In genomic region chr9:110040788-110041187, GRCh38 we compare ENCODE assay signal across 13 cellular contexts.
DNase-seq lines count a peak whose midpoint lies in the region; ATAC-seq, FAIRE-seq and TF ChIP-seq lines count a peak whose summit lies in the region.
"Had no signal": no experiment of that assay in that cellular context is flagged by ENCODE, and none has a peak within 500 bp of the region (broad histone marks: within the 10 kb centered on the region; RNA-seq: fewer than 3 reads in every experiment).

No MANE protein-coding gene starts in this region.

- CTCF ChIA-PET in endothelial cell of umbilical vein (lab: Charles Lee): no interaction called here

- no peak overlapping the region for H3K4me3 ChIP-seq in endothelial cell of umbilical vein (replicated peaks in 1 of 3; ENCODE audit: insufficient read depth in 1 of 3, low read depth in 1 of 3, low read length in 3 of 3)
- H3K4me3 ChIP-seq in kidney (ENCODE audit: low read length in 2 of 2): no peak overlapping the region
- no peak overlapping the region for H3K4me3 ChIP-seq in tibial artery
- no peak overlapping the region for H3K4me3 ChIP-seq in aorta (ENCODE audit: low read length in 2 of 2)

- H3K4me2 ChIP-seq in endothelial cell of umbilical vein (ENCODE audit: insufficient read depth, low read length): peak overlapping the region; percentile 14

- intact Hi-C loops in endothelial cell of umbilical vein (cut with micrococcal nuclease): loop anchor here (1.0 kb wide), 1 partner anchor 8 kb away; no protein-coding TSS in a partner anchor
- intact Hi-C loops in kidney (cut with DNase I): no loop called here
- intact Hi-C loops in tibial artery (cut with DNase I; ENCODE audit: low total_unique reads): loop anchor here (10.0 kb wide), 1 partner anchor 94 kb away; no protein-coding TSS in a partner anchor
- intact Hi-C loops in aorta (cut with DNase I): loop anchor here in 1 of 2 donors (10.0 kb wide), 1 partner anchor 136 kb away; no protein-coding TSS in a partner anchor

- peak; percentile 69 for DNase-seq in LHCN-M2 (ENCODE audit: low read depth)
- no peak for DNase-seq in endothelial cell of umbilical vein (ENCODE audit: low read depth, low spot score)
- no peak for DNase-seq in kidney
- DNase-seq in tibial artery: no peak
- no peak for DNase-seq in caudate nucleus (lab: John Stamatoyannopoulos, UW)
- DNase-seq in Kasumi-1 (lab: John Stamatoyannopoulos, UW): no peak
- no peak for DNase-seq in LoVo (ENCODE audit: low spot score)
- DNase-seq in aorta: no peak
- DNase-seq: activated CD8-positive, alpha-beta memory T cell treated with anti-CD3 and anti-CD28 coated beads, Interleukin-2, amount 10 ng/mL, durations not matched to agents 7 days and 5 days; hypothalamus; midbrain; NCI-H146; NCI-H774 had no signal

- no peaks in the 10 kb centered on the region for H3K79me2 ChIP-seq in endothelial cell of umbilical vein (ENCODE audit: control insufficient read depth, insufficient read depth, low read length)

- POLR2A ChIA-PET in endothelial cell of umbilical vein (lab: Charles Lee): interaction anchor here (0.6 kb wide), 1 partner anchor 124 kb away, joined by 10 read pairs; no protein-coding TSS in a partner anchor

- no TSS peak for BruUV-seq in endothelial cell of umbilical vein (replicated peaks; lab: Mats Ljungman, UMichigan)

- H3K27ac ChIP-seq in endothelial cell of umbilical vein (ENCODE audit: insufficient read depth, low read depth, low read length): peak overlapping the region; percentile 8
- peak overlapping the region; percentile 49 to 53 for H3K27ac ChIP-seq in kidney (ENCODE audit: low read depth in 2 of 2, low read length in 2 of 2)
- H3K27ac ChIP-seq in tibial artery: peak overlapping the region; percentile 55 to 69
- H3K27ac ChIP-seq in caudate nucleus (ENCODE audit: low read depth, low read length): no peak overlapping the region
- peak overlapping the region in 1 of 2 donors; percentile 76 for H3K27ac ChIP-seq in aorta (ENCODE audit: low read depth in 1 of 2, low read length in 2 of 2)

- H3K9me1 ChIP-seq in endothelial cell of umbilical vein (replicated peaks; ENCODE audit: control insufficient read depth, extremely low read depth, insufficient read depth, low read length): no peaks in the 10 kb centered on the region

- H3K9ac ChIP-seq in endothelial cell of umbilical vein (replicated peaks; ENCODE audit: extremely low read depth, insufficient read depth, low read length) (no peak overlapping the region), kidney (ENCODE audit: low read length in 2 of 2) (no peak overlapping the region)

- H4K20me1 ChIP-seq in endothelial cell of umbilical vein (replicated peaks; ENCODE audit: control insufficient read depth, extremely low read depth, insufficient read depth, low read length): no peaks in the 10 kb centered on the region

- H3K36me3 ChIP-seq in endothelial cell of umbilical vein (ENCODE audit: control insufficient read depth in 2 of 2, extremely low read depth in 1 of 2, insufficient read depth in 2 of 2, low read length in 2 of 2) (no peaks in the 10 kb centered on the region), kidney (ENCODE audit: control insufficient read depth in 1 of 2, insufficient read depth in 2 of 2, low read length in 2 of 2) (no peaks in the 10 kb centered on the region), tibial artery (no peaks in the 10 kb centered on the region), aorta (ENCODE audit: control insufficient read depth in 1 of 2, insufficient read depth in 2 of 2, low read length in 1 of 2) (no peaks in the 10 kb centered on the region)

- no peak for ATAC-seq in aorta (ENCODE audit: low FRiP score)
- ATAC-seq: activated CD8-positive, alpha-beta memory T cell treated with anti-CD3 and anti-CD28 coated beads, Interleukin-2, amount 10 ng/mL, durations not matched to agents 7 days and 5 days had no signal

- no peak overlapping the region for H2AFZ ChIP-seq in endothelial cell of umbilical vein (ENCODE audit: low read depth, low read length)

- dilution Hi-C loops in endothelial cell of umbilical vein (cut with MboI; ENCODE audit: extremely low pct_ligation_motif_present, low sequenced_read_pairs): no loop called here

- no peak for TF ChIP-seq POLR2A in endothelial cell of umbilical vein (IDR thresholded peaks at IDR 0.05; ENCODE audit: low read depth, low read length)

- TF ChIP-seq CTCF in endothelial cell of umbilical vein (IDR thresholded peaks at IDR 0.05; ENCODE audit: extremely low read depth in 1 of 2, insufficient read depth in 1 of 2, low read depth in 1 of 2, low read length in 2 of 2) (no peak), kidney (IDR thresholded peaks at IDR 0.05; ENCODE audit: borderline replicate concordance, extremely low read depth, insufficient read depth) (no peak), tibial artery (IDR thresholded peaks at IDR 0.05) (no peak)

- FAIRE-seq in endothelial cell of umbilical vein (lab: Jason Lieb, UNC): no peak
- peak; percentile 66 for FAIRE-seq in kidney (lab: Jason Lieb, UNC)

- H3K27me3 ChIP-seq in endothelial cell of umbilical vein (ENCODE audit: control insufficient read depth in 2 of 2, insufficient read depth in 2 of 2, low read length in 2 of 2) (no peaks in the 10 kb centered on the region), tibial artery (no peaks in the 10 kb centered on the region), aorta (ENCODE audit: control insufficient read depth in 1 of 2, insufficient read depth in 2 of 2, low read length in 1 of 2) (no peaks in the 10 kb centered on the region)

- H3K9me3 ChIP-seq in endothelial cell of umbilical vein (replicated peaks; ENCODE audit: control insufficient read depth, insufficient read depth, low read length) (no peaks in the 10 kb centered on the region), kidney (ENCODE audit: control insufficient read depth in 1 of 2, low read length in 2 of 2) (no peaks in the 10 kb centered on the region), tibial artery (no peaks in the 10 kb centered on the region), aorta (ENCODE audit: control insufficient read depth, low read length) (no peaks in the 10 kb centered on the region)

- H3K4me1 ChIP-seq in endothelial cell of umbilical vein (ENCODE audit: control insufficient read depth, extremely low read depth, insufficient read depth, low read length) (peaks cover 24% of the 10 kb centered on the region), kidney (ENCODE audit: control insufficient read depth in 1 of 2, insufficient read depth in 1 of 2, low read depth in 1 of 2, low read length in 2 of 2) (peaks cover 0 to 12% of the 10 kb centered on the region in 2 donors), tibial artery (peaks cover 0 to 30% (median 9%) of the 10 kb centered on the region in 4 donors), aorta (ENCODE audit: control insufficient read depth in 1 of 2, insufficient read depth in 2 of 2, low read length in 2 of 2) (peaks cover 2 to 3% of the 10 kb centered on the region in 2 donors)

TF ChIP-seq in endothelial cell of umbilical vein, 7 proteins besides CTCF, POLR2A, EP300 and RAD21:
- TF ChIP-seq MYC (IDR thresholded peaks at IDR 0.05; ENCODE audit: low read depth, low read length) (no peak), GATA2 (IDR thresholded peaks at IDR 0.05; ENCODE audit: insufficient read depth, insufficient read length, low read depth, low read length) (no peak), FOS (IDR thresholded peaks at IDR 0.05; ENCODE audit: borderline replicate concordance, insufficient read depth, low read length) (no peak), POLR2AphosphoS5 (IDR thresholded peaks at IDR 0.05; ENCODE audit: insufficient read depth, low read depth, low read length) (no peak), JUN (IDR thresholded peaks at IDR 0.05; ENCODE audit: borderline replicate concordance, insufficient read depth, insufficient read length, low read depth) (no peak), MAX (IDR thresholded peaks at IDR 0.05; ENCODE audit: insufficient read depth, insufficient read length) (no peak), EZH2 (IDR thresholded peaks at IDR 0.05; ENCODE audit: borderline replicate concordance, low read depth, low read length, severe bottlenecking) (no peak)
